Comparison of ENCODE assay signal across 19 cellular contexts in the genomic region with DNA sequence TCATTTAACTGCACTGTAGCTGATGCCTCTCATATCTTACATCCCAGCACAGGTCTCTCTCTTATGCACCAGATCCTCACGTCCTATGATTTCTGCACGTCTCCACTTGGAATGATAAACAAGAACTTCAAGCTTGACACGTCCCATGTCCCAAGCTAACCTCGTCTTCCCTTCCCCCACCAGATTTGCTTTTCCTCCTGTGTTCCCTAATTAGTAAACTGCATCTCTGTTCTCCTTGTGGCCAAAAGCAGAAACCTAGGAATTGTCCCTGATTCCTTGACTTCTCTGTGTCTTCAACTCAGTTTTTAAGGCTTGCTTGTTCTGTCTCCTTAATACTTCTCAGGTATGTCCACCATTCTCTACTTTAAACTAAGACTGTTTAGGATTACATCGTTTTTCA.
DNase-seq lines count a peak whose midpoint lies in the region; ATAC-seq, FAIRE-seq and TF ChIP-seq lines count a peak whose summit lies in the region.
"Had no signal": no experiment of that assay in that cellular context is flagged by ENCODE, and none has a peak within 500 bp of the region (broad histone marks: within the 10 kb centered on the region; RNA-seq: fewer than 3 reads in every experiment).

No MANE protein-coding gene starts in this region.

- no peaks in the 10 kb centered on the region for H3K27me3 Mint-ChIP-seq in nephron (ENCODE audit: low read depth)
- H3K27me3 Mint-ChIP-seq: CD4-positive, alpha-beta memory T cell had no signal

- TF ChIP-seq RAD21 in A549 (conservative IDR thresholded peaks at IDR 0.05 in 1 of 2, IDR thresholded peaks at IDR 0.05 in 1 of 2), result no peak
- no peak for TF ChIP-seq RAD21 in H1 (IDR thresholded peaks at IDR 0.05 in 1 of 2, conservative IDR thresholded peaks at IDR 0.05 in 1 of 2; ENCODE audit: low read depth in 2 of 2, low read length in 2 of 2)

- H4K91ac ChIP-seq in H1 (replicated peaks; ENCODE audit: insufficient read length, low read length), result no peak overlapping the region

- no peak for FAIRE-seq in A549 (lab: Jason Lieb, UNC)
- no peak for FAIRE-seq in H1 (lab: Jason Lieb, UNC)
- FAIRE-seq: GM12892 had no signal

- H3K79me2 ChIP-seq in H1 (ENCODE audit: control insufficient read depth in 1 of 2, insufficient read depth in 2 of 2, low read length in 2 of 2), result no peaks in the 10 kb centered on the region

- H3K4me3 Mint-ChIP-seq in nephron, result no peak overlapping the region
- H3K4me3 Mint-ChIP-seq: CD4-positive, alpha-beta memory T cell had no signal

- no peak overlapping the region for H3K4ac ChIP-seq in H1 (replicated peaks; ENCODE audit: insufficient read length, low read depth, low read length)

- H3K9me3 Mint-ChIP-seq in nephron, result no peaks in the 10 kb centered on the region

- H3K36me3 Mint-ChIP-seq in nephron (ENCODE audit: low read depth), result no peaks in the 10 kb centered on the region
- H3K36me3 Mint-ChIP-seq: CD4-positive, alpha-beta memory T cell had no signal

- H4K8ac ChIP-seq in H1 (ENCODE audit: extremely low read depth, insufficient read depth, low read length), result no peak overlapping the region

- H3K36me3 ChIP-seq in H1 (ENCODE audit: control insufficient read depth in 2 of 4, insufficient read depth in 4 of 4, low read length in 3 of 4), result no peaks in the 10 kb centered on the region
- H3K36me3 ChIP-seq in mucosa of descending colon (ENCODE audit: low read depth), result no peaks in the 10 kb centered on the region

- peak overlapping the region in 2 of 3 experiments; percentile 5 to 13 for H3K27ac Mint-ChIP-seq in nephron
- H3K27ac Mint-ChIP-seq: CD4-positive, alpha-beta memory T cell had no signal

- DNase-seq in A549 (ENCODE audit: low read depth in 1 of 2, low spot score in 1 of 2) (no peak), LNCaP clone FGC (ENCODE audit: low read depth) (peak; percentile 79), H1 (ENCODE audit: low read depth in 1 of 2, low spot score in 2 of 2) (no peak), GF-D8 (lab: John Stamatoyannopoulos, UW) (no peak), SKM-1 (lab: John Stamatoyannopoulos, UW; ENCODE audit: unreplicated experiment) (no peak), mucosa of descending colon (no peak)
- DNase-seq: 8988T; C1 segment of cervical spinal cord; Calu3; CD4-positive, alpha-beta memory T cell; COR-L47; DMS53; DMS79 treated with DMSO at 0.1 percent for 48 hours; GOT3; H7; HCEC 1CT had no signal

- no peak overlapping the region for H3K23ac ChIP-seq in H1 (ENCODE audit: insufficient read length)

- no peak overlapping the region for H4K5ac ChIP-seq in H1 (ENCODE audit: insufficient read length, low read depth, low read length)

- CTCF ChIA-PET in A549 (lab: Yijun Ruan, JAX), result interaction anchor here (1.3 kb wide), 1 partner anchor 14 kb away, joined by 3 read pairs; no protein-coding TSS in a partner anchor
- CTCF ChIA-PET in H1 (lab: Charles Lee; ENCODE audit: partially characterized antibody), result interaction anchor here (0.7 to 1.2 kb wide), 2 partner anchors 269 to 308 kb away, joined by 3 to 4 read pairs; no protein-coding TSS in a partner anchor

- H3K4me3 ChIP-seq in A549, result no peak overlapping the region
- H3K4me3 ChIP-seq in LNCaP clone FGC (ENCODE audit: low read depth, low read length), result no peak overlapping the region
- no peak overlapping the region for H3K4me3 ChIP-seq in H1 (ENCODE audit: extremely low read depth in 1 of 4, insufficient read depth in 2 of 4, low read depth in 3 of 4, low read length in 4 of 4)
- no peak overlapping the region for H3K4me3 ChIP-seq in mucosa of descending colon

- H2BK20ac ChIP-seq in H1 (ENCODE audit: low read length), result no peak overlapping the region

- POLR2A ChIA-PET in A549 (lab: Yijun Ruan, JAX), result interaction anchor here (0.6 kb wide), 1 partner anchor 28 kb away, joined by 11 read pairs; no protein-coding TSS in a partner anchor
- POLR2A ChIA-PET in H1 (lab: Charles Lee; ENCODE audit: partially characterized antibody), result no interaction called here

- H2BK5ac ChIP-seq in H1 (ENCODE audit: low read depth, low read length), result no peak overlapping the region

- ATAC-seq in A549, result peak in 1 of 2 experiments; percentile 16; a peak in 2 of 6 replicates
- ATAC-seq in GM19467 (IDR thresholded peaks at IDR 0.05; ENCODE audit: unreplicated experiment), result no peak
- ATAC-seq in mucosa of descending colon, result no peak

- H2AK5ac ChIP-seq in H1 (ENCODE audit: low read depth, low read length), result no peak overlapping the region

- no peak overlapping the region for H2BK15ac ChIP-seq in H1 (ENCODE audit: low read length)

- H3K4me2 ChIP-seq in A549, result peak overlapping the region; percentile 51
- H3K4me2 ChIP-seq in H1 (ENCODE audit: insufficient read depth in 1 of 2, low read depth in 2 of 2, low read length in 2 of 2), result no peak overlapping the region

- no peaks in the 10 kb centered on the region for H3K9me3 ChIP-seq in A549
- H3K9me3 ChIP-seq in H1 (ENCODE audit: insufficient read depth in 2 of 2, low read depth in 1 of 2, low read length in 1 of 2), result no peaks in the 10 kb centered on the region
- no peaks in the 10 kb centered on the region for H3K9me3 ChIP-seq in mucosa of descending colon

- TF ChIP-seq CTCF in A549 (IDR thresholded peaks at IDR 0.05), result no peak
- no peak for TF ChIP-seq CTCF in LNCaP clone FGC (IDR thresholded peaks at IDR 0.05; ENCODE audit: control insufficient read depth, extremely low read depth, insufficient read depth)
- TF ChIP-seq CTCF in H1 (IDR thresholded peaks at IDR 0.05; ENCODE audit: control extremely low read depth in 1 of 3, insufficient read depth in 1 of 3, low read depth in 1 of 3, low read length in 3 of 3), result peak in 1 of 3 experiments; percentile 4; a peak in 1 of 4 replicates
- TF ChIP-seq CTCF in nephron (IDR thresholded peaks at IDR 0.05; ENCODE audit: unreplicated experiment in 3 of 3), result no peak
- TF ChIP-seq CTCF in mucosa of descending colon (IDR thresholded peaks at IDR 0.05), result no peak

- H3K27ac ChIP-seq in A549 (peak overlapping the region in 1 of 2 experiments; percentile 48; a peak in 1 of 6 replicates), H1 (ENCODE audit: low read depth, low read length) (no peak overlapping the region)

- H3K18ac ChIP-seq in H1 (ENCODE audit: extremely low read depth, low read length), result no peak overlapping the region

- H3K14ac ChIP-seq in H1 (ENCODE audit: insufficient read length), result no peak overlapping the region

- H3K79me1 ChIP-seq in H1 (ENCODE audit: low read depth, low read length), result no peaks in the 10 kb centered on the region

- H3K9ac ChIP-seq in H1 (replicated peaks in 1 of 4; ENCODE audit: extremely low read depth in 1 of 4, low read depth in 3 of 4, low read length in 3 of 4), result no peak overlapping the region; a peak in 1 of 7 replicates

- H2AFZ ChIP-seq in H1 (ENCODE audit: low read length), result 0 out of 2 replicates have a peak overlapping the region, but pooled peaks have one; percentile 23

- H4K20me1 ChIP-seq in H1 (replicated peaks in 1 of 2; ENCODE audit: control insufficient read depth in 1 of 2, insufficient read depth in 2 of 2, low read length in 2 of 2), result no peaks in the 10 kb centered on the region

- H3K4me1 ChIP-seq in A549 (peaks cover 82% of the 10 kb centered on the region), H1 (replicated peaks in 1 of 4; ENCODE audit: control insufficient read depth in 3 of 4, insufficient read depth in 4 of 4, low read length in 3 of 4) (peaks cover 0 to 2% (median under 1%) of the 10 kb centered on the region in 4 experiments; a peak in 2 of 7 replicates), mucosa of descending colon (ENCODE audit: low read depth) (no peaks in the 10 kb centered on the region)

- H3K4me1 Mint-ChIP-seq in nephron, result no peaks in the 10 kb centered on the region
- H3K4me1 Mint-ChIP-seq: CD4-positive, alpha-beta memory T cell had no signal

- peaks cover 1% of the 10 kb centered on the region; the same call in 1 of the 2 replicates for H3K23me2 ChIP-seq in H1 (ENCODE audit: low read depth, low read length)

- H2BK120ac ChIP-seq in H1 (replicated peaks; ENCODE audit: low read depth, low read length), result no peak overlapping the region

- intact Hi-C loops in mucosa of descending colon (cut with DNase I, micrococcal nuclease), result no loop called here

- TF ChIP-seq POLR2A in A549 (IDR thresholded peaks at IDR 0.05; ENCODE audit: low read length) (no peak), H1 (IDR thresholded peaks at IDR 0.05; ENCODE audit: control extremely low read depth in 1 of 2, low read depth in 2 of 2, low read length in 2 of 2) (no peak)

- H3K56ac ChIP-seq in H1 (replicated peaks; ENCODE audit: insufficient read length, low read depth, low read length), result no peak overlapping the region

- WGBS in A549 (ENCODE audit: missing lambda C conversion rate), result 55% methylated on average over 5 of the region's 5 CpGs
- WGBS in H1 (ENCODE audit: extremely low coverage in 1 of 2, insufficient coverage in 1 of 2, insufficient read length in 1 of 2, insufficient replicate concordance in 2 of 2, low coverage in 1 of 2, low lambda C conversion rate in 2 of 2, missing lambda C conversion rate in 1 of 2), 2 experiments, result 88% methylated on average over 5 of the region's 5 CpGs; no CpG with 5 or more reads in 1 of the 2 experiments

- no peak overlapping the region for H2BK12ac ChIP-seq in H1 (ENCODE audit: low read depth, low read length)

- H3K27me3 ChIP-seq in H1 (replicated peaks in 1 of 4; ENCODE audit: control insufficient read depth in 3 of 4, extremely low read depth in 1 of 4, insufficient read depth in 3 of 4, low read length in 3 of 4), result no peaks in the 10 kb centered on the region; a peak in 1 of 7 replicates

- TF ChIP-seq EP300 in A549 (IDR thresholded peaks at IDR 0.05) (no peak), H1 (IDR thresholded peaks at IDR 0.05; ENCODE audit: borderline replicate concordance in 1 of 2, low read depth in 2 of 2, low read length in 2 of 2) (no peak)

TF ChIP-seq in A549, 52 proteins besides CTCF, POLR2A, EP300 and RAD21 (continues in another document):
- no peak for TF ChIP-seq HOXB5 (CRISPR knock-in tag; IDR thresholded peaks at IDR 0.05)
- TF ChIP-seq CBX8 (IDR thresholded peaks at IDR 0.05), result no peak
- no peak for TF ChIP-seq RFX5 (IDR thresholded peaks at IDR 0.05)
- no peak for TF ChIP-seq KDM5A (IDR thresholded peaks at IDR 0.05)
- TF ChIP-seq MAZ (IDR thresholded peaks at IDR 0.05; ENCODE audit: borderline replicate concordance, low read depth, low read length), result no peak
- no peak for TF ChIP-seq JUN (IDR thresholded peaks at IDR 0.05)

TF ChIP-seq in H1, 55 proteins besides CTCF, POLR2A, EP300 and RAD21:
- no peak for TF ChIP-seq RNF2 (IDR thresholded peaks at IDR 0.05; ENCODE audit: borderline replicate concordance, low read depth, low read length, missing control alignments, poor library complexity, severe bottlenecking)
- TF ChIP-seq MAX (IDR thresholded peaks at IDR 0.05), result no peak
- no peak for TF ChIP-seq NRF1 (IDR thresholded peaks at IDR 0.05; ENCODE audit: low read depth, low read length)
- no peak for TF ChIP-seq NANOG (IDR thresholded peaks at IDR 0.05; ENCODE audit: insufficient read depth, low read depth, low read length, poor library complexity, severe bottlenecking)
